ENCODE assay signal across 31 cellular contexts in genomic region chr7:32330602-32331001, GRCh38.
"Had no signal": no experiment of that assay in that cellular context is flagged by ENCODE, and none has a peak within 500 bp of the region (broad histone marks: within the 10 kb centered on the region; RNA-seq: fewer than 3 reads in every experiment).

No MANE protein-coding gene starts in this region.

- H3K9me3 ChIP-seq: adrenal gland, colonic mucosa, gastrocnemius medialis had no signal

- H3K4me3 ChIP-seq: adrenal gland, body of pancreas, colonic mucosa, gastrocnemius medialis had no signal

- DNase-seq: activated B cell treated with CpG ODN at 0.5 μM for 24 hours; activated CD4-positive, alpha-beta memory T cell treated with anti-CD3 and anti-CD28 coated beads for 36 hours; activated CD4-positive, alpha-beta T cell treated with anti-CD3 and anti-CD28 coated beads for 48 hours; activated CD4-positive, alpha-beta T cell treated with anti-CD3 and anti-CD28 coated beads, Interleukin-2, amount 50 U/mL, for 1 hour; activated CD8-positive, alpha-beta memory T cell treated with anti-CD3 and anti-CD28 coated beads, Interleukin-2, amount 10 ng/mL, durations not matched to agents 7 days and 5 days; activated CD8-positive, alpha-beta memory T cell treated with anti-CD3 and anti-CD28 coated beads, Interleukin-2, amount 50 U/mL, for 4 hours; activated CD8-positive, alpha-beta T cell treated with anti-CD3 and anti-CD28 coated beads, Interleukin-2, amount 10 ng/mL, durations not matched to agents 7 days and 5 days; activated effector memory CD4-positive, alpha-beta T cell treated with anti-CD3 and anti-CD28 coated beads, Interleukin-2, amount 50 U/mL, for 16 hours; activated naive CD4-positive, alpha-beta T cell treated with anti-CD3 and anti-CD28 coated beads for 36 hours; activated naive CD8-positive, alpha-beta T cell treated with anti-CD3 and anti-CD28 coated beads for 36 hours; activated naive CD8-positive, alpha-beta T cell treated with anti-CD3 and anti-CD28 coated beads, Interleukin-2, amount 50 U/mL, for 24 hours; activated T-cell treated with anti-CD3 and anti-CD28 coated beads, Interleukin-2, amount 50 U/mL, for 1 hour; activated T-cell treated with anti-CD3 and anti-CD28 coated beads, Interleukin-2, amount 50 U/mL, for 48 hours; amygdala; aorta; body of pancreas; central memory CD4-positive, alpha-beta T cell; cerebellar nuclear complex; colonic mucosa; effector memory CD4-positive, alpha-beta T cell; endodermal cell; foreskin keratinocyte; gastrocnemius medialis; glutamatergic neuron; SW 1271; T-cell; T-helper 9 cell; WERI-Rb-1 had no signal

- ATAC-seq: activated CD4-positive, CD25-positive, alpha-beta regulatory T cell treated with anti-CD3 and anti-CD28 coated beads, Interleukin-2, amount 50 U/mL, for 24 hours; activated CD8-positive, alpha-beta memory T cell treated with anti-CD3 and anti-CD28 coated beads, Interleukin-2, amount 10 ng/mL, durations not matched to agents 7 days and 5 days; activated CD8-positive, alpha-beta T cell treated with anti-CD3 and anti-CD28 coated beads, Interleukin-2, amount 10 ng/mL, durations not matched to agents 7 days and 5 days; activated naive CD8-positive, alpha-beta T cell treated with anti-CD3 and anti-CD28 coated beads, Interleukin-2, amount 50 U/mL, for 24 hours; body of pancreas; esophagus mucosa; foreskin keratinocyte; T-cell had no signal

- H3K36me3 ChIP-seq: adrenal gland, colonic mucosa, gastrocnemius medialis, WERI-Rb-1 had no signal

- H3K27me3 ChIP-seq: adrenal gland, body of pancreas, colonic mucosa, foreskin keratinocyte, gastrocnemius medialis had no signal

- H3K4me1 ChIP-seq: adrenal gland, body of pancreas, colonic mucosa, gastrocnemius medialis had no signal

- H3K27ac ChIP-seq: body of pancreas, colonic mucosa, foreskin keratinocyte, WERI-Rb-1 had no signal
